ENCODE assay signal across 8 cellular contexts in the genomic region with DNA sequence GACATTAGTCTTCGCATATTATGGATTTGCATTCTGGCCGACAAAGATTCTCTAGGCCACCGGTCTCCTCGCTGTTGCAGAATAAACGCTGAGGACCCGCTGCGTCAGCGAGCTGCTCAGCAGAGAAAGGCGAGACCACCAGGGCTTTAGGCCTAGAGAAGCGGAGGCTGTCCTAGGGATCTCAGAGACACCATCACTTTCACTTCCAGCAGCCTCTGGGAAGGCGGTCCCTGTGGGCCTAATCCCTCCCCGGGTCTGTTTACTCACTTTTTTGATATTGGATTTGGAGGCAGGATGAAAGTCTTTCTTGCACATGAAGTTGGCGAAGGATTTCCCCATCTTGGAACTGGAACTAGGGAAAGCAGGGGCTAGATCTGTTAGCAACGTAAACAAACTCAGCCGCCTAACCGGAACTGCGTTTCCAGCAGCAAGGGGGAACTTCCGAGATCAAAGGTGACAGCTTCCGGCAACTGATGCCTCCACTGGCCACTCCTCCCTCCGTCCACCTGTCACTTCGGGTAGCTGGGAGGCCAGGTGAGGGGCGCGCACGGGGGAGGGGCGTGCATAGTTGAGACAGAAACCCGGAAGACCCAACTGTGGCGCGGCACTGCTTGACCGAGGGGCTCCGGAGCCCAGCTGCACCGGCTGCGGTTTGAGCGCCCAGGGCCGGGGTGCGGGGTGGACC. TPM values are rescaled to one million over a fixed set of nuclear protein-coding genes. Genes with fewer than 3 reads are reported as not detected.
DNase-seq lines count a peak whose midpoint lies in the region; ATAC-seq and TF ChIP-seq lines count a peak whose summit lies in the region.

A gene with protein sequence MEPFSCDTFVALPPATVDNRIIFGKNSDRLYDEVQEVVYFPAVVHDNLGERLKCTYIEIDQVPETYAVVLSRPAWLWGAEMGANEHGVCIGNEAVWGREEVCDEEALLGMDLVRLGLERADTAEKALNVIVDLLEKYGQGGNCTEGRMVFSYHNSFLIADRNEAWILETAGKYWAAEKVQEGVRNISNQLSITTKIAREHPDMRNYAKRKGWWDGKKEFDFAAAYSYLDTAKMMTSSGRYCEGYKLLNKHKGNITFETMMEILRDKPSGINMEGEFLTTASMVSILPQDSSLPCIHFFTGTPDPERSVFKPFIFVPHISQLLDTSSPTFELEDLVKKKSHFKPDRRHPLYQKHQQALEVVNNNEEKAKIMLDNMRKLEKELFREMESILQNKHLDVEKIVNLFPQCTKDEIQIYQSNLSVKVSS (plus strand): TSS at position 447 of the 685 bp plus-strand sequence. CDS start 2,554 bp downstream, outside the sequence.

- H3K4me1 ChIP-seq in upper lobe of right lung, result peaks cover 19% of the 10 kb centered on the region

- peak within 1 kb of the TSS; percentile 91 for H3K27ac ChIP-seq in upper lobe of right lung

- TF ChIP-seq CTCF in GM12875 (IDR thresholded peaks at IDR 0.05; ENCODE audit: borderline replicate concordance, insufficient read depth, low read depth, low read length), result no peak
- TF ChIP-seq CTCF in upper lobe of right lung (IDR thresholded peaks at IDR 0.05), result no peak

- intact Hi-C loops in T-helper 1 cell treated with Interleukin-12 subunit alpha and Interleukin-12 subunit beta and Interleukin-4 antibody, amounts not matched to agents 30 ng/mL and 1 ng/mL, for 36 hours (cut with micrococcal nuclease), result loop anchor here (1.0 to 5.0 kb wide), 12 partner anchors 92 to 1872 kb away; a partner anchor contains a TSS
- intact Hi-C loops in left cardiac atrium (cut with DNase I) (no loop called here), posterior vena cava (cut with DNase I) (no loop called here), upper lobe of right lung (cut with DNase I) (no loop called here)

- ATAC-seq in HG02759 (IDR thresholded peaks at IDR 0.05; ENCODE audit: unreplicated experiment), result peak; percentile 97
- peak; percentile 93 to 97 for ATAC-seq in left cardiac atrium
- peak; percentile 99 for ATAC-seq in upper lobe of right lung

- no peaks in the 10 kb centered on the region for H3K27me3 ChIP-seq in upper lobe of right lung

- no peaks in the 10 kb centered on the region for H3K9me3 ChIP-seq in upper lobe of right lung

- H3K36me3 ChIP-seq in upper lobe of right lung, result peaks cover 5% of the 10 kb centered on the region

- peak; percentile 6 for DNase-seq in NCI-H1417 treated with DMSO at 0.1 percent for 48 hours (lab: John Stamatoyannopoulos, UW)
- peak; percentile 84 for DNase-seq in amniotic epithelial cell (ENCODE audit: low read depth)
- DNase-seq in left cardiac atrium, result peak; percentile 69
- DNase-seq in posterior vena cava (ENCODE audit: low spot score), result peak; percentile 84
- DNase-seq in upper lobe of right lung, result peak; percentile 90

- H3K4me3 ChIP-seq in GM12875 (ENCODE audit: low read depth, low read length) (peak within 1 kb of the TSS; percentile 65), upper lobe of right lung (peak within 1 kb of the TSS; percentile 76)

RNA-seq across cellular contexts. Expression of the gene that starts here (rescaled TPM):
- total RNA-seq in T-helper 1 cell treated with Interleukin-12 subunit alpha and Interleukin-12 subunit beta and Interleukin-4 antibody, amounts not matched to agents 30 ng/mL and 1 ng/mL, for 36 hours, result 18.0 and 18.5 TPM in 2 replicates
- total RNA-seq in left cardiac atrium (10 to 100 TPM; 27.8 to 32.0 TPM), posterior vena cava (10 to 100 TPM; 19.3 to 21.8 TPM), upper lobe of right lung (20.0 TPM)

Comparison
In these comparisons a context has a peak if more than half of its experiments do, and no peak if none do; other contexts are left out.
1. Peak in every context shown above with its lines: DNase-seq, ATAC-seq, H3K4me3 ChIP-seq and H3K27ac ChIP-seq.
2. DNase-seq: peak in every context shown above with its lines; median percentile 90 in upper lobe of right lung; 84 in amniotic epithelial cell; 84 in posterior vena cava; 69 in left cardiac atrium; 6 in NCI-H1417 treated with DMSO at 0.1 percent for 48 hours.